ENCODE assay signal across 12 cellular contexts in genomic region chr20:46651091-46651962, GRCh38. TPM values are rescaled to one million over a fixed set of nuclear protein-coding genes. Genes with fewer than 3 reads are reported as not detected.
DNase-seq lines count a peak whose midpoint lies in the region; ATAC-seq and TF ChIP-seq lines count a peak whose summit lies in the region.
"Had no signal": no experiment of that assay in that cellular context is flagged by ENCODE, and none has a peak within 500 bp of the region (broad histone marks: within the 10 kb centered on the region; RNA-seq: fewer than 3 reads in every experiment).

Gene SLC13A3, minus strand, starts transcription at chr20:46651459. Its CDS starts 38 bp downstream, at chr20:46651421.

- peaks cover 4% of the 10 kb centered on the region; the same call in 1 of the 2 replicates for H3K9me3 Mint-ChIP-seq in WTC11
- no peaks in the 10 kb centered on the region for H3K9me3 Mint-ChIP-seq in activated T-helper 1 cell treated with anti-CD3 and anti-CD28 coated beads, Interleukin-12 subunit alpha, Interleukin-12 subunit beta, Interleukin-2, Interleukin-4 antibody, amounts not matched to agents 30 ng/mL and 10 ng/mL and 1 ng/mL, durations not matched to agents 14 hours and 24 hours and 36 hours

- DNase-seq in WTC11 (ENCODE audit: low spot score) (peak; percentile 72), hippocampal formation (lab: John Stamatoyannopoulos, UW) (peak; percentile 1 to 45), omental fat pad (ENCODE audit: low spot score) (no peak), dedifferentiated amniotic fluid mesenchymal stem cell (ENCODE audit: extremely low spot score) (no peak), SW480 (ENCODE audit: low spot score) (no peak)
- no peak for DNase-seq in activated T-helper 1 cell treated with anti-CD3 and anti-CD28 coated beads, Interleukin-12 subunit alpha, Interleukin-12 subunit beta, Interleukin-2, Interleukin-4 antibody, amounts not matched to agents 30 ng/mL and 10 ng/mL and 1 ng/mL, durations not matched to agents 14 hours and 24 hours and 36 hours (ENCODE audit: low spot score)
- DNase-seq: CD8-positive, alpha-beta memory T cell; NCI-H446; sigmoid colon had no signal

- no peaks in the 10 kb centered on the region for H3K4me1 ChIP-seq in ES-I3 (ENCODE audit: insufficient read depth, low read length)

- intact Hi-C loops in activated T-helper 1 cell treated with anti-CD3 and anti-CD28 coated beads, Interleukin-12 subunit alpha, Interleukin-12 subunit beta, Interleukin-2, Interleukin-4 antibody, amounts not matched to agents 30 ng/mL and 10 ng/mL and 1 ng/mL, durations not matched to agents 14 hours and 24 hours and 36 hours (cut with micrococcal nuclease): no loop called here

- peaks cover 32% of the 10 kb centered on the region for H3K27me3 Mint-ChIP-seq in WTC11 (ENCODE audit: low read depth)
- peaks cover 47% of the 10 kb centered on the region for H3K27me3 Mint-ChIP-seq in activated T-helper 1 cell treated with anti-CD3 and anti-CD28 coated beads, Interleukin-12 subunit alpha, Interleukin-12 subunit beta, Interleukin-2, Interleukin-4 antibody, amounts not matched to agents 30 ng/mL and 10 ng/mL and 1 ng/mL, durations not matched to agents 14 hours and 24 hours and 36 hours (ENCODE audit: insufficient read depth)

- peak; percentile 94 for ATAC-seq in WTC11
- ATAC-seq in omental fat pad (ENCODE audit: low FRiP score): peak; percentile 76
- no peak for ATAC-seq in GM18867 (IDR thresholded peaks at IDR 0.05; ENCODE audit: unreplicated experiment)
- ATAC-seq: GM12878 had no signal

- TF ChIP-seq CTCF in WTC11 (IDR thresholded peaks at IDR 0.05) (no peak), omental fat pad (IDR thresholded peaks at IDR 0.05) (no peak)

- no peaks in the 10 kb centered on the region for H3K9me3 ChIP-seq in ES-I3 (ENCODE audit: control insufficient read depth, insufficient read depth, low read length)
- H3K9me3 ChIP-seq: sigmoid colon had no signal

- H3K36me3 ChIP-seq in ES-I3 (ENCODE audit: insufficient read depth, low read length): no peaks in the 10 kb centered on the region
- H3K36me3 ChIP-seq: sigmoid colon had no signal

- POLR2A ChIA-PET in WTC11 (lab: Charles Lee): no interaction called here

- CTCF ChIA-PET in WTC11 (lab: Charles Lee): interaction anchor here (0.6 to 1.9 kb wide), 3 partner anchors 19 to 112 kb away, joined by 4 to 6 read pairs (median 4); no protein-coding TSS in a partner anchor

- H3K4me3 Mint-ChIP-seq in WTC11: peak within 1 kb of the TSS; percentile 72
- no peak within 1 kb of the TSS for H3K4me3 Mint-ChIP-seq in activated T-helper 1 cell treated with anti-CD3 and anti-CD28 coated beads, Interleukin-12 subunit alpha, Interleukin-12 subunit beta, Interleukin-2, Interleukin-4 antibody, amounts not matched to agents 30 ng/mL and 10 ng/mL and 1 ng/mL, durations not matched to agents 14 hours and 24 hours and 36 hours
- H3K4me3 Mint-ChIP-seq: CD8-positive, alpha-beta memory T cell had no signal

- H3K36me3 Mint-ChIP-seq in WTC11: 0 out of 2 replicates have a peak, but pooled peaks cover 3% of the 10 kb centered on the region
- H3K36me3 Mint-ChIP-seq in activated T-helper 1 cell treated with anti-CD3 and anti-CD28 coated beads, Interleukin-12 subunit alpha, Interleukin-12 subunit beta, Interleukin-2, Interleukin-4 antibody, amounts not matched to agents 30 ng/mL and 10 ng/mL and 1 ng/mL, durations not matched to agents 14 hours and 24 hours and 36 hours (ENCODE audit: low read depth): no peaks in the 10 kb centered on the region

- H3K9ac ChIP-seq in ES-I3 (ENCODE audit: low read depth, low read length): peak within 1 kb of the TSS; percentile 39; the same call in 1 of the 2 replicates

- no peak within 1 kb of the TSS for H3K27ac Mint-ChIP-seq in WTC11
- no peak within 1 kb of the TSS for H3K27ac Mint-ChIP-seq in activated T-helper 1 cell treated with anti-CD3 and anti-CD28 coated beads, Interleukin-12 subunit alpha, Interleukin-12 subunit beta, Interleukin-2, Interleukin-4 antibody, amounts not matched to agents 30 ng/mL and 10 ng/mL and 1 ng/mL, durations not matched to agents 14 hours and 24 hours and 36 hours

- H3K4me1 Mint-ChIP-seq in WTC11: peaks cover 10% of the 10 kb centered on the region
- H3K4me1 Mint-ChIP-seq in activated T-helper 1 cell treated with anti-CD3 and anti-CD28 coated beads, Interleukin-12 subunit alpha, Interleukin-12 subunit beta, Interleukin-2, Interleukin-4 antibody, amounts not matched to agents 30 ng/mL and 10 ng/mL and 1 ng/mL, durations not matched to agents 14 hours and 24 hours and 36 hours (ENCODE audit: low read depth): peaks cover 4% of the 10 kb centered on the region
- H3K4me1 Mint-ChIP-seq: CD8-positive, alpha-beta memory T cell had no signal

TF ChIP-seq in WTC11, 78 proteins besides CTCF, POLR2A, EP300 and RAD21:
- TF ChIP-seq, protein P1, sequence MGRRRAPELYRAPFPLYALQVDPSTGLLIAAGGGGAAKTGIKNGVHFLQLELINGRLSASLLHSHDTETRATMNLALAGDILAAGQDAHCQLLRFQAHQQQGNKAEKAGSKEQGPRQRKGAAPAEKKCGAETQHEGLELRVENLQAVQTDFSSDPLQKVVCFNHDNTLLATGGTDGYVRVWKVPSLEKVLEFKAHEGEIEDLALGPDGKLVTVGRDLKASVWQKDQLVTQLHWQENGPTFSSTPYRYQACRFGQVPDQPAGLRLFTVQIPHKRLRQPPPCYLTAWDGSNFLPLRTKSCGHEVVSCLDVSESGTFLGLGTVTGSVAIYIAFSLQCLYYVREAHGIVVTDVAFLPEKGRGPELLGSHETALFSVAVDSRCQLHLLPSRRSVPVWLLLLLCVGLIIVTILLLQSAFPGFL (CRISPR knock-in tag; IDR thresholded peaks at IDR 0.05; ENCODE audit: borderline replicate concordance): no peak; the same call in 1 of the 2 replicates
- TF ChIP-seq FOXK1 (CRISPR knock-in tag; IDR thresholded peaks at IDR 0.05) (no peak), EMX1 (CRISPR knock-in tag; IDR thresholded peaks at IDR 0.05) (no peak), GABPB1 (CRISPR knock-in tag; IDR thresholded peaks at IDR 0.05) (peak; percentile 44; the same call in 1 of the 2 replicates), CREM (CRISPR knock-in tag; IDR thresholded peaks at IDR 0.05) (peak; percentile 55; the same call in 1 of the 2 replicates), MAX (CRISPR knock-in tag; IDR thresholded peaks at IDR 0.05) (peak; percentile 69; the same call in 1 of the 2 replicates), GTF2I (CRISPR knock-in tag; conservative IDR thresholded peaks at IDR 0.05) (0 out of 2 replicates have a peak, but pooled peaks have one; percentile 17), ZNF281 (CRISPR knock-in tag; IDR thresholded peaks at IDR 0.05) (no peak), HMGA2 (CRISPR knock-in tag; IDR thresholded peaks at IDR 0.05) (no peak), IRF2 (CRISPR knock-in tag; IDR thresholded peaks at IDR 0.05; ENCODE audit: borderline replicate concordance, low read depth) (no peak), NFE2L1 (CRISPR knock-in tag; IDR thresholded peaks at IDR 0.05) (no peak)
- TF ChIP-seq, protein P2, sequence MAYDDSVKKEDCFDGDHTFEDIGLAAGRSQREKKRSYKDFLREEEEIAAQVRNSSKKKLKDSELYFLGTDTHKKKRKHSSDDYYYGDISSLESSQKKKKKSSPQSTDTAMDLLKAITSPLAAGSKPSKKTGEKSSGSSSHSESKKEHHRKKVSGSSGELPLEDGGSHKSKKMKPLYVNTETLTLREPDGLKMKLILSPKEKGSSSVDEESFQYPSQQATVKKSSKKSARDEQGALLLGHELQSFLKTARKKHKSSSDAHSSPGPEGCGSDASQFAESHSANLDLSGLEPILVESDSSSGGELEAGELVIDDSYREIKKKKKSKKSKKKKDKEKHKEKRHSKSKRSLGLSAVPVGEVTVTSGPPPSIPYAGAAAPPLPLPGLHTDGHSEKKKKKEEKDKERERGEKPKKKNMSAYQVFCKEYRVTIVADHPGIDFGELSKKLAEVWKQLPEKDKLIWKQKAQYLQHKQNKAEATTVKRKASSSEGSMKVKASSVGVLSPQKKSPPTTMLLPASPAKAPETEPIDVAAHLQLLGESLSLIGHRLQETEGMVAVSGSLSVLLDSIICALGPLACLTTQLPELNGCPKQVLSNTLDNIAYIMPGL (CRISPR knock-in tag; IDR thresholded peaks at IDR 0.05): peak; percentile 60; the same call in 1 of the 2 replicates

RNA-seq across cellular contexts. Expression of gene SLC13A3, which starts in this region (rescaled TPM):
- total RNA-seq in WTC11 (2021): 10.6 to 13.5 TPM (median 11.9 TPM) in 3 replicates
- total RNA-seq in omental fat pad: 1 to 10 TPM; 1.2 to 3.5 (median 1.9) TPM
- 0.24 TPM in 1 of 2 replicates, not detected in the other for total RNA-seq in activated T-helper 1 cell treated with anti-CD3 and anti-CD28 coated beads, Interleukin-12 subunit alpha, Interleukin-12 subunit beta, Interleukin-2, Interleukin-4 antibody, amounts not matched to agents 30 ng/mL and 10 ng/mL and 1 ng/mL, durations not matched to agents 14 hours and 24 hours and 36 hours

Comparison
In these comparisons a context has a peak if more than half of its experiments do, and no peak if none do; other contexts are left out.
1. DNase-seq: peak in WTC11 (single experiment) and hippocampal formation (2 of 2); none in omental fat pad (single experiment), activated T-helper 1 cell treated with anti-CD3 and anti-CD28 coated beads, Interleukin-12 subunit alpha, Interleukin-12 subunit beta, Interleukin-2, Interleukin-4 antibody, amounts not matched to agents 30 ng/mL and 10 ng/mL and 1 ng/mL, durations not matched to agents 14 hours and 24 hours and 36 hours (single experiment), dedifferentiated amniotic fluid mesenchymal stem cell (single experiment) and SW480 (single experiment).